In genomic region chr2:10477443-10478297, GRCh38 we compare ENCODE assay signal across 17 cellular contexts. TPM values are rescaled to one million over a fixed set of nuclear protein-coding genes. Genes with fewer than 3 reads are reported as not detected.
DNase-seq lines count a peak whose midpoint lies in the region; ATAC-seq and TF ChIP-seq lines count a peak whose summit lies in the region.
"Had no signal": no experiment of that assay in that cellular context is flagged by ENCODE, and none has a peak within 500 bp of the region (broad histone marks: within the 10 kb centered on the region; RNA-seq: fewer than 3 reads in every experiment).

No MANE protein-coding gene starts in this region.

- H3K27me3 Mint-ChIP-seq in WTC11 (ENCODE audit: low read depth) (no peaks in the 10 kb centered on the region; the same call in 1 of the 2 replicates), nephron progenitor cell (ENCODE audit: low read depth, poor library complexity) (peaks cover 5% of the 10 kb centered on the region)

- DNase-seq in NCI-H345 (lab: John Stamatoyannopoulos, UW) (peak; percentile 33), NCI-H345 treated with DMSO at 0.1 percent for 48 hours (lab: John Stamatoyannopoulos, UW; ENCODE audit: unreplicated experiment) (no peak), DMS53 treated with DMSO at 0.1 percent for 48 hours (lab: John Stamatoyannopoulos, UW; ENCODE audit: unreplicated experiment) (peak; percentile 15), WTC11 (ENCODE audit: low spot score) (no peak), nephron progenitor cell (no peak), HuH-7 (ENCODE audit: low spot score) (no peak)
- DNase-seq: activated B cell treated with CpG ODN at 0.5 μM for 24 hours; activated T-cell treated with anti-CD3 and anti-CD28 coated beads, Interleukin-2, amount 50 U/mL, for 1 hour; mammary epithelial cell; nucleus accumbens had no signal

- TF ChIP-seq POLR2A in gastroesophageal sphincter (IDR thresholded peaks at IDR 0.05), result no peak

- H3K9me3 Mint-ChIP-seq in WTC11 (no peaks in the 10 kb centered on the region), nephron progenitor cell (no peaks in the 10 kb centered on the region)
- H3K9me3 Mint-ChIP-seq: activated B cell treated with CpG ODN at 0.5 μM for 24 hours had no signal

- no peak overlapping the region for H3K27ac ChIP-seq in gastroesophageal sphincter
- H3K27ac ChIP-seq: A549, ascending aorta, dorsolateral prefrontal cortex, SK-N-MC had no signal

- no peaks in the 10 kb centered on the region for H3K4me1 ChIP-seq in gastroesophageal sphincter
- H3K4me1 ChIP-seq: ascending aorta had no signal

- H3K36me3 Mint-ChIP-seq in WTC11 (no peaks in the 10 kb centered on the region), nephron progenitor cell (ENCODE audit: low read depth) (no peaks in the 10 kb centered on the region)

- TF ChIP-seq CTCF in WTC11 (IDR thresholded peaks at IDR 0.05), result no peak
- TF ChIP-seq CTCF in nephron progenitor cell (IDR thresholded peaks at IDR 0.05), result no peak
- TF ChIP-seq CTCF in gastroesophageal sphincter (IDR thresholded peaks at IDR 0.05), result no peak

- H3K4me3 Mint-ChIP-seq in WTC11 (no peak overlapping the region), nephron progenitor cell (peak overlapping the region; percentile 3)
- H3K4me3 Mint-ChIP-seq: activated B cell treated with CpG ODN at 0.5 μM for 24 hours had no signal

- H3K36me3 ChIP-seq in gastroesophageal sphincter, result no peaks in the 10 kb centered on the region
- H3K36me3 ChIP-seq: ascending aorta had no signal

- peaks cover 15% of the 10 kb centered on the region for H3K27me3 ChIP-seq in gastroesophageal sphincter
- H3K27me3 ChIP-seq: ascending aorta had no signal

- 47 to 77% methylated on average over 7 to 8 of the region's 16 CpGs for WGBS in gastroesophageal sphincter (ENCODE audit: low coverage in 1 of 2), 2 donors

- no peak overlapping the region for H3K4me3 ChIP-seq in gastroesophageal sphincter
- H3K4me3 ChIP-seq: A549, ascending aorta, dorsolateral prefrontal cortex, SK-N-MC, smooth muscle cell had no signal

- H3K4me1 Mint-ChIP-seq in WTC11 (peaks cover 16% of the 10 kb centered on the region), nephron progenitor cell (peaks cover 70% of the 10 kb centered on the region)

- no peak for TF ChIP-seq EP300 in gastroesophageal sphincter (IDR thresholded peaks at IDR 0.05)

- ATAC-seq in WTC11, result peak; percentile 48
- no peak for ATAC-seq in gastroesophageal sphincter
- no peak for ATAC-seq in GM18907 (IDR thresholded peaks at IDR 0.05; ENCODE audit: unreplicated experiment)
- ATAC-seq: A549 had no signal

- no peak overlapping the region for H3K27ac Mint-ChIP-seq in WTC11
- peak overlapping the region; percentile 7 for H3K27ac Mint-ChIP-seq in nephron progenitor cell
- H3K27ac Mint-ChIP-seq: activated B cell treated with CpG ODN at 0.5 μM for 24 hours had no signal

- CTCF ChIA-PET in WTC11 (lab: Charles Lee), result no interaction called here

- H3K9me3 ChIP-seq in gastroesophageal sphincter, result no peaks in the 10 kb centered on the region
- H3K9me3 ChIP-seq: A549, ascending aorta had no signal

- POLR2A ChIA-PET in WTC11 (lab: Charles Lee), result no interaction called here

TF ChIP-seq in WTC11, 78 proteins besides CTCF, POLR2A, EP300 and RAD21:
- TF ChIP-seq ZNF423 (CRISPR knock-in tag; IDR thresholded peaks at IDR 0.05), result peak; percentile 80
- no peak for TF ChIP-seq NFYB (CRISPR knock-in tag; conservative IDR thresholded peaks at IDR 0.05; ENCODE audit: low read depth)

RNA-seq across cellular contexts. Expression of gene ODC1, which starts 29.5 kb away (rescaled TPM):
- 42.3 to 46.6 TPM (median 42.8 TPM) in 3 replicates for total RNA-seq in WTC11 (2021)
- total RNA-seq in gastroesophageal sphincter, result 100 to 1,000 TPM; 105 to 199 (median 137) TPM

Comparison
In these comparisons a context has a peak if more than half of its experiments do, and no peak if none do; other contexts are left out.
1. DNase-seq: peak in NCI-H345 (single experiment) and DMS53 treated with DMSO at 0.1 percent for 48 hours (single experiment); none in NCI-H345 treated with DMSO at 0.1 percent for 48 hours (single experiment), WTC11 (single experiment), nephron progenitor cell (single experiment) and HuH-7 (single experiment).